ENCODE assay signal across 1 cellular context in the genomic region with DNA sequence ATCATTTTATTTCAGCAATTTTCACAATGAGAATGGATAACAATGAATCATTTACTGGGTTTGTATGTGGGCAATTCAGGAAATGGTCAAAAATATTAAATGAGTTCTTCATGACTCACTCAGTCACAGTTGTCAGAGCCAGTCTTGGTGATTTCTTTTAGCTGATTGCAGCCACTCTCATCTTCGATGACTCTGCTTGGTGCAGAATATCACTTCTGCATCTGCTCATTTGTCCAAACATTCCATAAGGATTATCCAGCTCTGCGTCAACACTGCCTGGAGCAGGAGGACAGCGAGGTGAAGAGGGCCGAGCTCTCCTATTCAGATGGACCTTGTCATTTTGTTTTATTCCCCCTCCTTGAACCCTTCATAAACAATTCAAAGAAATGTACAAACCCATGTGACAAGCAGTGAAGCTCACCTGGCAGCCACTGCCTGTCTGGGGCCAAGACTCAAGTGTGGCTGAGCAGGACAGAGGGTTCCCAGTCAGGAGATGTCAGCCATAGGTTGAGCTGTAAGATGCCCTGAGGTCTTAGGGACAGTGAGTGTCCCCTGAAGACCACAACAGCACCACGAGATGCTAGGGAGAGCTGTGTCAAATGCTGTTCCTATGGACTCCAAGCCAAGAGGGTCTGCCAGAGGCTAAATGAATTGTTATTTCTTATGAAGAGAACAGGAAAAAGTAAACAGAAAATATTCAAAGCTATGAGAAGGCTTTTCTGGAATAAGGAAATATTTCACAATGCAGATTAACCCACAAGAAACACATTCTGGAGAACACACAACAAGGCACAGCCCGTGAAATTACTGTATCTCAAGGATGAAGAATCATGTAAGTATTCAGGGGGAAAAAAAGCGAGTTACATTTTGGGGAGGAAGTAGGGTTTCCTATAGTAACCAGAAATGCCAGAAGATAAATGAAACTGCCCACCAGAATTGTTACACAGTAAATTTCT.
TF ChIP-seq lines count a peak whose summit lies in the region.

No MANE protein-coding gene starts in this region.

TF ChIP-seq in endothelial cell of umbilical vein, 7 proteins besides CTCF, POLR2A, EP300 and RAD21:
- TF ChIP-seq MYC (IDR thresholded peaks at IDR 0.05; ENCODE audit: low read depth, low read length) (no peak), JUN (IDR thresholded peaks at IDR 0.05; ENCODE audit: borderline replicate concordance, insufficient read depth, insufficient read length, low read depth) (peak; percentile 29), EZH2 (IDR thresholded peaks at IDR 0.05; ENCODE audit: borderline replicate concordance, low read depth, low read length, severe bottlenecking) (no peak), POLR2AphosphoS5 (IDR thresholded peaks at IDR 0.05; ENCODE audit: insufficient read depth, low read depth, low read length) (peak; percentile 56), GATA2 (IDR thresholded peaks at IDR 0.05; ENCODE audit: insufficient read depth, insufficient read length, low read depth, low read length) (peak; percentile 67), FOS (IDR thresholded peaks at IDR 0.05; ENCODE audit: borderline replicate concordance, insufficient read depth, low read length) (peak; percentile 92)
- TF ChIP-seq, protein P1, sequence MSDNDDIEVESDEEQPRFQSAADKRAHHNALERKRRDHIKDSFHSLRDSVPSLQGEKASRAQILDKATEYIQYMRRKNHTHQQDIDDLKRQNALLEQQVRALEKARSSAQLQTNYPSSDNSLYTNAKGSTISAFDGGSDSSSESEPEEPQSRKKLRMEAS (IDR thresholded peaks at IDR 0.05; ENCODE audit: insufficient read depth, insufficient read length): no peak
